ENCODE assay signal across 9 cellular contexts in the genomic region with DNA sequence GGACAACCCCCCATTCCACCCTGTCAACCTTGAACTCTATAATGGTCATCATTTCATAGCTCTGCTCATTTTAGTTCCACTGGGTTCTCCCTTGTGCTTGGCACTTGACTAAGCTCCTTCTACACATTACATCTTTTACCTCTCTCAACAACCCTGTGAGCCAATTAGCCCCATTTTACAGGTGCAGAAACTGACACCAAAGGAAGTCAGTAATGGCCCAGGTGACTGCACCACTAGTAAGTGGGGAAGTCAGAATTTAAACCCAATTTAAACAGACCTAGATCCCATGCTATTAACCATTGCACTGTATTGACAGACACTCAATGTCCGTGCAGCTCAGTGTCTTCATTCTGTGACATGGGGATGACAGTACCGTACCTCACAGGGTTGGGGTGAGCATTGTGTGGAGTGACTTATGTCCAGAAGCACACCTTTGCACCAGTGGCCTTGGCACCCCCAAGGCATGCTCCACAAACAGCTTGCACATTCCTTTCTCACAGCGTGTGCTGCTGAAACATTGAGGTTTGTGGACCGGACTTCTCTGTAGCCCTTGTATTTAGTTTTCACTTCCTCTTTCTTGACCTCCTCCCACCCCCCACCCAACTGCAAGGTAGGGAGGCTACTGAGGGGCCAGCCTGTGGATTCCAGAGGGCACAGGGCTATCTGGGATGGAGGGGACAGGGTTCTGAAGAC. TPM values are rescaled to one million over a fixed set of nuclear protein-coding genes. Genes with fewer than 3 reads are reported as not detected.
DNase-seq lines count a peak whose midpoint lies in the region; ATAC-seq and FAIRE-seq lines count a peak whose summit lies in the region.
"Had no signal": no experiment of that assay in that cellular context is flagged by ENCODE, and none has a peak within 500 bp of the region (broad histone marks: within the 10 kb centered on the region; RNA-seq: fewer than 3 reads in every experiment).

No MANE protein-coding gene starts in this region.

- peak in 1 of 5 donors; percentile 22 for DNase-seq in CD4-positive, alpha-beta memory T cell
- DNase-seq in frontal cortex (ENCODE audit: low spot score in 2 of 2) (no peak), GM19239 (ENCODE audit: insufficient read length, low spot score) (no peak)
- no peak for DNase-seq in stimulated activated naive CD4-positive, alpha-beta T cell (lab: John Stamatoyannopoulos, UW)
- no peak for DNase-seq in stimulated activated CD4-positive, alpha-beta T cell treated with anti-CD3 and anti-CD28 coated beads, Interleukin-12 subunit alpha, Interleukin-12 subunit beta, amount 100 ng/mL, for 4 hours

- peak overlapping the region; percentile 63 for H3K27ac ChIP-seq in CD4-positive, alpha-beta memory T cell (ENCODE audit: low read depth, low read length)
- H3K27ac ChIP-seq in KOPT-K1 (ENCODE audit: low read depth, low read length, poor library complexity, severe bottlenecking) (peak overlapping the region; percentile 99), duodenal mucosa (ENCODE audit: low read depth, low read length) (peak overlapping the region; percentile 60)
- H3K27ac ChIP-seq: VCaP had no signal

- H3K9ac ChIP-seq in duodenal mucosa (ENCODE audit: low read depth in 1 of 2, low read length in 2 of 2): no peak overlapping the region

- H3K36me3 Mint-ChIP-seq in CD4-positive, alpha-beta memory T cell: peaks cover 13 to 43% of the 10 kb centered on the region in 2 donors

- intact Hi-C loops in CD4-positive, alpha-beta memory T cell (cut with micrococcal nuclease): loop anchor here (2.0 kb wide), 2 partner anchors 23 to 41 kb away; partner anchors contain the start of gene IRF1

- H3K9me3 ChIP-seq in CD4-positive, alpha-beta memory T cell (ENCODE audit: control insufficient read depth in 1 of 2, low read length in 2 of 2): no peaks in the 10 kb centered on the region
- H3K9me3 ChIP-seq in KOPT-K1 (ENCODE audit: insufficient read depth, low read length, poor library complexity, severe bottlenecking): no peaks in the 10 kb centered on the region
- no peaks in the 10 kb centered on the region for H3K9me3 ChIP-seq in duodenal mucosa (ENCODE audit: control insufficient read depth in 1 of 2, low read length in 2 of 2)

- peaks cover 76 to 99% (median 89%) of the 10 kb centered on the region in 4 donors for H3K4me1 Mint-ChIP-seq in CD4-positive, alpha-beta memory T cell

- peak overlapping the region; percentile 94 to 98 (median 96) for H3K27ac Mint-ChIP-seq in CD4-positive, alpha-beta memory T cell

- CTCF ChIA-PET in CD4-positive, alpha-beta memory T cell (lab: Charles Lee; ENCODE audit: partially characterized antibody): interaction anchor here (1.1 to 7.1 kb wide), 16 partner anchors 9 to 81 kb away, joined by 3 to 92 read pairs (median 16); partner anchors contain the start of gene IRF1

- POLR2A ChIA-PET in CD4-positive, alpha-beta memory T cell (lab: Charles Lee; ENCODE audit: partially characterized antibody): interaction anchor here (1.1 to 35.0 kb wide), 12 partner anchors 11 to 91 kb away, joined by 3 to 1580 read pairs (median 36); partner anchors contain the start of gene IRF1

- no peaks in the 10 kb centered on the region for H3K27me3 ChIP-seq in CD4-positive, alpha-beta memory T cell (ENCODE audit: insufficient read depth, low read length)
- no peaks in the 10 kb centered on the region for H3K27me3 ChIP-seq in duodenal mucosa (ENCODE audit: control insufficient read depth in 1 of 2, insufficient read depth in 2 of 2, low read length in 2 of 2)

- H3K4me3 Mint-ChIP-seq in CD4-positive, alpha-beta memory T cell: peak overlapping the region; percentile 61 to 87 (median 83)

- peaks cover 99% of the 10 kb centered on the region for H3K4me1 ChIP-seq in CD4-positive, alpha-beta memory T cell (ENCODE audit: insufficient read depth, low read length)
- peaks cover 93% of the 10 kb centered on the region in 2 donors for H3K4me1 ChIP-seq in duodenal mucosa (ENCODE audit: control insufficient read depth in 1 of 2, insufficient read depth in 2 of 2, low read length in 2 of 2)

- H3K36me3 ChIP-seq in CD4-positive, alpha-beta memory T cell (ENCODE audit: insufficient read depth, low read length): no peaks in the 10 kb centered on the region
- peaks cover 42% of the 10 kb centered on the region for H3K36me3 ChIP-seq in KOPT-K1 (ENCODE audit: insufficient read depth, low read length)
- H3K36me3 ChIP-seq in duodenal mucosa (ENCODE audit: control insufficient read depth in 1 of 2, insufficient read depth in 2 of 2, low read length in 2 of 2): peaks cover 5 to 6% of the 10 kb centered on the region in 2 donors

- H3K27me3 Mint-ChIP-seq in CD4-positive, alpha-beta memory T cell: no peaks in the 10 kb centered on the region

- ATAC-seq in GM19372 (IDR thresholded peaks at IDR 0.05; ENCODE audit: low read depth, unreplicated experiment): peak; percentile 37

- no peak for FAIRE-seq in frontal cortex (lab: Jason Lieb, UNC)
- no peak for FAIRE-seq in GM19239 (lab: Jason Lieb, UNC)

- H3K9me3 Mint-ChIP-seq in CD4-positive, alpha-beta memory T cell: peaks cover 0 to 6% (median 0%) of the 10 kb centered on the region in 8 donors

- peak overlapping the region in 1 of 2 donors; percentile 50 for H3K4me3 ChIP-seq in CD4-positive, alpha-beta memory T cell (ENCODE audit: low read length in 2 of 2)
- H3K4me3 ChIP-seq in duodenal mucosa (ENCODE audit: low read depth in 1 of 2, low read length in 2 of 2): peak overlapping the region; percentile 14 to 18

RNA-seq across cellular contexts. Expression of gene IRF1, which starts 23.1 kb away (rescaled TPM):
- total RNA-seq in CD4-positive, alpha-beta memory T cell: 100 to 1,000 TPM; 192 to 202 TPM
- polyA plus RNA-seq in CD4-positive, alpha-beta memory T cell: 100 to 1,000 TPM; 192 to 237 TPM
- total RNA-seq in frontal cortex: 1.2 TPM

Comparison
In these comparisons a context has a peak if more than half of its experiments do, and no peak if none do; other contexts are left out.
1. RNA of gene IRF1, which starts 23.1 kb away (total RNA-seq): 192 to 202 TPM in CD4-positive, alpha-beta memory T cell; 1.2 TPM in frontal cortex (single experiment); every median in the first group is over 10 times any median in the second.
2. Peak in every context shown above with its lines, with median percentiles within 50 percentile points of each other: H3K27ac ChIP-seq.